In genomic region chrX:47707031-47707780, GRCh38 we compare ENCODE assay signal across 20 cellular contexts. TPM values are rescaled to one million over a fixed set of nuclear protein-coding genes. Genes with fewer than 3 reads are reported as not detected.
DNase-seq lines count a peak whose midpoint lies in the region; ATAC-seq and TF ChIP-seq lines count a peak whose summit lies in the region.
"Had no signal": no experiment of that assay in that cellular context is flagged by ENCODE, and none has a peak within 500 bp of the region (broad histone marks: within the 10 kb centered on the region; RNA-seq: fewer than 3 reads in every experiment).

No MANE protein-coding gene starts in this region.

- ATAC-seq in HG02623 (IDR thresholded peaks at IDR 0.05; ENCODE audit: unreplicated experiment): no peak
- ATAC-seq in HG02981 (IDR thresholded peaks at IDR 0.05; ENCODE audit: unreplicated experiment): no peak
- ATAC-seq: activated CD8-positive, alpha-beta T cell treated with anti-CD3 and anti-CD28 coated beads for 36 hours; activated T-cell treated with anti-CD3 and anti-CD28 coated beads, Interleukin-2, amount 50 U/mL, for 4 hours; left lobe of liver had no signal

- H4K91ac ChIP-seq in mesenchymal stem cell (ENCODE audit: low read length): no peak overlapping the region

- no peak overlapping the region for H2AFZ ChIP-seq in mesenchymal stem cell (ENCODE audit: low read depth, low read length)

- no peak overlapping the region for H3K4me2 ChIP-seq in mesenchymal stem cell (ENCODE audit: low read length, poor library complexity, severe bottlenecking)

- H4K8ac ChIP-seq in mesenchymal stem cell (ENCODE audit: low read length): no peak overlapping the region

- no peak overlapping the region for H2BK120ac ChIP-seq in mesenchymal stem cell (ENCODE audit: low read depth, low read length)

- H2BK15ac ChIP-seq in mesenchymal stem cell (ENCODE audit: low read depth, poor library complexity, severe bottlenecking): no peak overlapping the region

- no peak for TF ChIP-seq CTCF in AG10803 (conservative IDR thresholded peaks at IDR 0.05; ENCODE audit: low read length)
- TF ChIP-seq CTCF in brain microvascular endothelial cell (IDR thresholded peaks at IDR 0.05; ENCODE audit: low read depth, low read length, missing control alignments): no peak

- no peaks in the 10 kb centered on the region for H3K9me3 ChIP-seq in mesenchymal stem cell (ENCODE audit: control insufficient read depth, low read length)
- H3K9me3 ChIP-seq: uterus had no signal

- no peak overlapping the region for H3K14ac ChIP-seq in mesenchymal stem cell (ENCODE audit: low read length in 2 of 2)

- WGBS in mesenchymal stem cell: 63% methylated on average over 7 of the region's 7 CpGs

- in situ Hi-C loops in brain microvascular endothelial cell (cut with HindIII; ENCODE audit: low pct_ligation_motif_present, low sequenced_read_pairs): no loop called here

- no peak overlapping the region for H3K18ac ChIP-seq in mesenchymal stem cell (ENCODE audit: low read depth in 1 of 2, low read length in 2 of 2)

- H2BK12ac ChIP-seq in mesenchymal stem cell (ENCODE audit: low read length in 2 of 2): no peak overlapping the region

- no peak overlapping the region for H2AK5ac ChIP-seq in mesenchymal stem cell (ENCODE audit: low read length, severe bottlenecking)

- H3K27ac ChIP-seq in brain microvascular endothelial cell (no peak overlapping the region), mesenchymal stem cell (ENCODE audit: low read length, poor library complexity, severe bottlenecking) (no peak overlapping the region)
- H3K27ac ChIP-seq: epithelial cell of prostate, uterus had no signal

- H3K23ac ChIP-seq in mesenchymal stem cell (ENCODE audit: low read length in 2 of 2): no peak overlapping the region

- H3K36me3 ChIP-seq in brain microvascular endothelial cell (replicated peaks) (no peaks in the 10 kb centered on the region), mesenchymal stem cell (ENCODE audit: control insufficient read depth in 1 of 2, insufficient read depth in 2 of 2, low read depth in 1 of 2, low read length in 2 of 2) (no peaks in the 10 kb centered on the region)
- H3K36me3 ChIP-seq: uterus had no signal

- H3K4me1 ChIP-seq in mesenchymal stem cell (ENCODE audit: control insufficient read depth, insufficient read depth, low read depth, low read length): no peaks in the 10 kb centered on the region
- H3K4me1 ChIP-seq: uterus had no signal

- H3K79me1 ChIP-seq in mesenchymal stem cell (replicated peaks; ENCODE audit: low read length, poor library complexity, severe bottlenecking): no peaks in the 10 kb centered on the region

- H2BK5ac ChIP-seq in mesenchymal stem cell (ENCODE audit: low read depth, low read length, poor library complexity, severe bottlenecking): no peak overlapping the region

- H3K27me3 ChIP-seq in brain microvascular endothelial cell (replicated peaks): no peaks in the 10 kb centered on the region
- peaks cover 4 to 23% of the 10 kb centered on the region in 2 experiments for H3K27me3 ChIP-seq in mesenchymal stem cell (ENCODE audit: control insufficient read depth in 1 of 2, insufficient read depth in 1 of 2, low read length in 2 of 2)
- H3K27me3 ChIP-seq: uterus had no signal

- peak; percentile 41 for DNase-seq in AG10803 (ENCODE audit: low read depth)
- peak; percentile 81 for DNase-seq in NCI-H524 treated with DMSO at 0.1 percent for 48 hours (lab: John Stamatoyannopoulos, UW)
- DNase-seq in brain microvascular endothelial cell: peak; percentile 5
- no peak for DNase-seq in mesenchymal stem cell
- DNase-seq in NCI-H1105 treated with DMSO at 0.1 percent for 48 hours (lab: John Stamatoyannopoulos, UW): no peak
- DNase-seq in SKM-1 (lab: John Stamatoyannopoulos, UW; ENCODE audit: unreplicated experiment): no peak
- DNase-seq: activated B cell treated with CpG ODN at 0.5 μM for 24 hours; activated CD8-positive, alpha-beta T cell treated with anti-CD3 and anti-CD28 coated beads for 36 hours; activated naive CD4-positive, alpha-beta T cell treated with anti-CD3 and anti-CD28 coated beads, Interleukin-2, amount 10 ng/mL, durations not matched to agents 7 days and 5 days; activated T-cell treated with anti-CD3 and anti-CD28 coated beads, Interleukin-2, amount 50 U/mL, for 4 hours; CD4-positive, CD25-positive, alpha-beta regulatory T cell; dermis blood vessel endothelial cell; KG1; NCI-H526; OCI-M1; uterus had no signal

- H3K4me3 ChIP-seq in AG10803 (ENCODE audit: low read length) (no peak overlapping the region), brain microvascular endothelial cell (ENCODE audit: low read depth, low read length) (no peak overlapping the region), mesenchymal stem cell (ENCODE audit: insufficient read depth in 1 of 2, low read depth in 1 of 2, low read length in 2 of 2) (no peak overlapping the region)
- H3K4me3 ChIP-seq: uterus had no signal

- H3K9ac ChIP-seq in mesenchymal stem cell (ENCODE audit: low read length): peak overlapping the region; percentile 41

- H3K4ac ChIP-seq in mesenchymal stem cell (ENCODE audit: low read depth in 1 of 2, low read length in 2 of 2): no peak overlapping the region

RNA-seq across cellular contexts. Expression of gene UXT, which starts 48.2 kb away (rescaled TPM):
- polyA plus RNA-seq in mesenchymal stem cell (2013, experiment 1 of 2): 125 TPM
- polyA plus RNA-seq in mesenchymal stem cell (2013, experiment 2 of 2): 128 TPM

RNA-seq across cellular contexts. Expression of gene ELK1, which starts 56.8 kb away (rescaled TPM):
- polyA plus RNA-seq in mesenchymal stem cell (2013, experiment 1 of 2): 31.2 TPM
- polyA plus RNA-seq in mesenchymal stem cell (2013, experiment 2 of 2): 32.3 TPM

Comparison
In these comparisons a context has a peak if more than half of its experiments do, and no peak if none do; other contexts are left out.
1. DNase-seq: peak in AG10803 (single experiment), NCI-H524 treated with DMSO at 0.1 percent for 48 hours (single experiment) and brain microvascular endothelial cell (single experiment); none in mesenchymal stem cell (single experiment), NCI-H1105 treated with DMSO at 0.1 percent for 48 hours (single experiment) and SKM-1 (single experiment).